ENCODE assay signal across 8 cellular contexts in genomic region chr19:38337360-38337653, GRCh38. TPM values are rescaled to one million over a fixed set of nuclear protein-coding genes. Genes with fewer than 3 reads are reported as not detected.
DNase-seq lines count a peak whose midpoint lies in the region; FAIRE-seq and TF ChIP-seq lines count a peak whose summit lies in the region.

No MANE protein-coding gene starts in this region.

- H3K4me1 ChIP-seq in subcutaneous abdominal adipose tissue (ENCODE audit: control insufficient read depth in 5 of 5, insufficient read depth in 5 of 5, low read length in 5 of 5) = peaks cover 4 to 13% (median 10%) of the 10 kb centered on the region in 5 donors

- no peaks in the 10 kb centered on the region for H3K27me3 ChIP-seq in subcutaneous abdominal adipose tissue (ENCODE audit: control insufficient read depth in 5 of 5, insufficient read depth in 4 of 5, low read length in 5 of 5)

- FAIRE-seq in D721Med (lab: Jason Lieb, UNC) = no peak

- H3K9ac ChIP-seq in subcutaneous abdominal adipose tissue (ENCODE audit: low read length in 5 of 5) = peak overlapping the region in 1 of 5 donors; percentile 65

- no peak for TF ChIP-seq CTCF in D721Med (IDR thresholded peaks at IDR 0.05; ENCODE audit: insufficient read depth, missing control alignments)

- H3K36me3 ChIP-seq in subcutaneous abdominal adipose tissue (ENCODE audit: control insufficient read depth in 5 of 5, insufficient read depth in 5 of 5, low read length in 5 of 5) = peaks cover 0 to 3% (median 0%) of the 10 kb centered on the region in 5 donors

- no peak for DNase-seq in activated CD4-positive, alpha-beta T cell treated with anti-CD3 and anti-CD28 coated beads, Interleukin-2, amount 10 ng/mL, durations not matched to agents 24 days and 14 days
- no peak for DNase-seq in activated CD4-positive, alpha-beta T cell treated with anti-CD3 and anti-CD28 coated beads, Interleukin-2, amount 50 U/mL, for 48 hours
- no peak for DNase-seq in activated T-helper 1 cell treated with anti-CD3 and anti-CD28 coated beads, Interleukin-12 subunit alpha, Interleukin-12 subunit beta, Interleukin-2, Interleukin-4 antibody, amounts not matched to agents 30 ng/mL and 10 ng/mL and 1 ng/mL, durations not matched to agents 14 hours and 24 hours and 36 hours (ENCODE audit: low spot score)
- DNase-seq in activated gamma-delta T cell treated with Interleukin-2 at 50 U/mL for 16 hours (no peak), D721Med (ENCODE audit: insufficient read length, low spot score) (no peak), occipital lobe (lab: John Stamatoyannopoulos, UW) (no peak)

- peaks cover 2% of the 10 kb centered on the region for H3K36me3 Mint-ChIP-seq in activated CD4-positive, alpha-beta T cell treated with anti-CD3 and anti-CD28 coated beads, Interleukin-2, amount 10 ng/mL, durations not matched to agents 24 days and 14 days (ENCODE audit: low read depth)
- no peaks in the 10 kb centered on the region for H3K36me3 Mint-ChIP-seq in activated T-helper 1 cell treated with anti-CD3 and anti-CD28 coated beads, Interleukin-12 subunit alpha, Interleukin-12 subunit beta, Interleukin-2, Interleukin-4 antibody, amounts not matched to agents 30 ng/mL and 10 ng/mL and 1 ng/mL, durations not matched to agents 14 hours and 24 hours and 36 hours (ENCODE audit: low read depth)

- no peaks in the 10 kb centered on the region for H3K27me3 Mint-ChIP-seq in activated CD4-positive, alpha-beta T cell treated with anti-CD3 and anti-CD28 coated beads, Interleukin-2, amount 10 ng/mL, durations not matched to agents 24 days and 14 days
- H3K27me3 Mint-ChIP-seq in activated T-helper 1 cell treated with anti-CD3 and anti-CD28 coated beads, Interleukin-12 subunit alpha, Interleukin-12 subunit beta, Interleukin-2, Interleukin-4 antibody, amounts not matched to agents 30 ng/mL and 10 ng/mL and 1 ng/mL, durations not matched to agents 14 hours and 24 hours and 36 hours (ENCODE audit: insufficient read depth) = no peaks in the 10 kb centered on the region

- H3K4me3 ChIP-seq in iPS-18c (ENCODE audit: insufficient read depth, low read depth, low read length) (peak overlapping the region; percentile 96), subcutaneous abdominal adipose tissue (ENCODE audit: low read depth in 1 of 5, low read length in 5 of 5) (peak overlapping the region; percentile 31 to 89 (median 76))

- peaks cover 14% of the 10 kb centered on the region for H3K4me1 Mint-ChIP-seq in activated CD4-positive, alpha-beta T cell treated with anti-CD3 and anti-CD28 coated beads, Interleukin-2, amount 10 ng/mL, durations not matched to agents 24 days and 14 days
- peaks cover 6% of the 10 kb centered on the region for H3K4me1 Mint-ChIP-seq in activated T-helper 1 cell treated with anti-CD3 and anti-CD28 coated beads, Interleukin-12 subunit alpha, Interleukin-12 subunit beta, Interleukin-2, Interleukin-4 antibody, amounts not matched to agents 30 ng/mL and 10 ng/mL and 1 ng/mL, durations not matched to agents 14 hours and 24 hours and 36 hours (ENCODE audit: low read depth)

- peaks cover 3% of the 10 kb centered on the region for H3K9me3 ChIP-seq in iPS-18c (ENCODE audit: control insufficient read depth, insufficient read depth, low read length)
- H3K9me3 ChIP-seq in subcutaneous abdominal adipose tissue (ENCODE audit: control insufficient read depth in 5 of 5, low read length in 5 of 5) = no peaks in the 10 kb centered on the region

- no peak overlapping the region for H3K27ac ChIP-seq in subcutaneous abdominal adipose tissue (ENCODE audit: low read depth, low read length)

- H3K9me3 Mint-ChIP-seq in activated CD4-positive, alpha-beta T cell treated with anti-CD3 and anti-CD28 coated beads, Interleukin-2, amount 10 ng/mL, durations not matched to agents 24 days and 14 days = no peaks in the 10 kb centered on the region
- no peaks in the 10 kb centered on the region for H3K9me3 Mint-ChIP-seq in activated T-helper 1 cell treated with anti-CD3 and anti-CD28 coated beads, Interleukin-12 subunit alpha, Interleukin-12 subunit beta, Interleukin-2, Interleukin-4 antibody, amounts not matched to agents 30 ng/mL and 10 ng/mL and 1 ng/mL, durations not matched to agents 14 hours and 24 hours and 36 hours

- H3K27ac Mint-ChIP-seq in activated CD4-positive, alpha-beta T cell treated with anti-CD3 and anti-CD28 coated beads, Interleukin-2, amount 10 ng/mL, durations not matched to agents 24 days and 14 days = peak overlapping the region; percentile 100
- H3K27ac Mint-ChIP-seq in activated T-helper 1 cell treated with anti-CD3 and anti-CD28 coated beads, Interleukin-12 subunit alpha, Interleukin-12 subunit beta, Interleukin-2, Interleukin-4 antibody, amounts not matched to agents 30 ng/mL and 10 ng/mL and 1 ng/mL, durations not matched to agents 14 hours and 24 hours and 36 hours = peak overlapping the region; percentile 99

- H3K4me3 Mint-ChIP-seq in activated CD4-positive, alpha-beta T cell treated with anti-CD3 and anti-CD28 coated beads, Interleukin-2, amount 10 ng/mL, durations not matched to agents 24 days and 14 days = peak overlapping the region; percentile 100
- H3K4me3 Mint-ChIP-seq in activated T-helper 1 cell treated with anti-CD3 and anti-CD28 coated beads, Interleukin-12 subunit alpha, Interleukin-12 subunit beta, Interleukin-2, Interleukin-4 antibody, amounts not matched to agents 30 ng/mL and 10 ng/mL and 1 ng/mL, durations not matched to agents 14 hours and 24 hours and 36 hours = peak overlapping the region; percentile 94

- intact Hi-C loops in activated CD4-positive, alpha-beta T cell treated with anti-CD3 and anti-CD28 coated beads, Interleukin-2, amount 10 ng/mL, durations not matched to agents 24 days and 14 days (cut with micrococcal nuclease) = loop anchor here (5.0 kb wide), 1 partner anchor 560 kb away; the partner anchor contains the start of genes NFKBIB and SIRT2
- intact Hi-C loops in activated T-helper 1 cell treated with anti-CD3 and anti-CD28 coated beads, Interleukin-12 subunit alpha, Interleukin-12 subunit beta, Interleukin-2, Interleukin-4 antibody, amounts not matched to agents 30 ng/mL and 10 ng/mL and 1 ng/mL, durations not matched to agents 14 hours and 24 hours and 36 hours (cut with micrococcal nuclease) = loop anchor here (2.0 to 10.0 kb wide), 4 partner anchors 65 to 965 kb away; partner anchors contain the start of genes FAM98C, ZNF527, ZNF569 and ZNF570

RNA-seq across cellular contexts. Expression of gene CATSPERG, which starts 1.7 kb away (rescaled TPM):
- 3.4 and 3.7 TPM in 2 replicates for total RNA-seq in activated CD4-positive, alpha-beta T cell treated with anti-CD3 and anti-CD28 coated beads, Interleukin-2, amount 10 ng/mL, durations not matched to agents 24 days and 14 days
- total RNA-seq in activated T-helper 1 cell treated with anti-CD3 and anti-CD28 coated beads, Interleukin-12 subunit alpha, Interleukin-12 subunit beta, Interleukin-2, Interleukin-4 antibody, amounts not matched to agents 30 ng/mL and 10 ng/mL and 1 ng/mL, durations not matched to agents 14 hours and 24 hours and 36 hours = 3.0 and 4.8 TPM in 2 replicates
- total RNA-seq in occipital lobe = 10.5 TPM

RNA-seq across cellular contexts. Expression of gene KCNK6, which starts 17.7 kb away (rescaled TPM):
- 18.7 and 20.1 TPM in 2 replicates for total RNA-seq in activated CD4-positive, alpha-beta T cell treated with anti-CD3 and anti-CD28 coated beads, Interleukin-2, amount 10 ng/mL, durations not matched to agents 24 days and 14 days
- total RNA-seq in activated T-helper 1 cell treated with anti-CD3 and anti-CD28 coated beads, Interleukin-12 subunit alpha, Interleukin-12 subunit beta, Interleukin-2, Interleukin-4 antibody, amounts not matched to agents 30 ng/mL and 10 ng/mL and 1 ng/mL, durations not matched to agents 14 hours and 24 hours and 36 hours = 21.1 and 22.1 TPM in 2 replicates
- total RNA-seq in occipital lobe = 0.31 TPM

RNA-seq across cellular contexts. Expression of gene YIF1B, which starts 21.6 kb away (rescaled TPM):
- total RNA-seq in activated CD4-positive, alpha-beta T cell treated with anti-CD3 and anti-CD28 coated beads, Interleukin-2, amount 10 ng/mL, durations not matched to agents 24 days and 14 days = 83.4 and 84.7 TPM in 2 replicates
- total RNA-seq in activated T-helper 1 cell treated with anti-CD3 and anti-CD28 coated beads, Interleukin-12 subunit alpha, Interleukin-12 subunit beta, Interleukin-2, Interleukin-4 antibody, amounts not matched to agents 30 ng/mL and 10 ng/mL and 1 ng/mL, durations not matched to agents 14 hours and 24 hours and 36 hours = 89.8 and 96.0 TPM in 2 replicates
- 41.8 TPM for total RNA-seq in occipital lobe

RNA-seq across cellular contexts. Expression of gene C19orf33, which starts 33.3 kb away (rescaled TPM):
- total RNA-seq in activated CD4-positive, alpha-beta T cell treated with anti-CD3 and anti-CD28 coated beads, Interleukin-2, amount 10 ng/mL, durations not matched to agents 24 days and 14 days = 0.52 TPM in 1 of 2 replicates, not detected in the other
- total RNA-seq in activated T-helper 1 cell treated with anti-CD3 and anti-CD28 coated beads, Interleukin-12 subunit alpha, Interleukin-12 subunit beta, Interleukin-2, Interleukin-4 antibody, amounts not matched to agents 30 ng/mL and 10 ng/mL and 1 ng/mL, durations not matched to agents 14 hours and 24 hours and 36 hours = 0.71 TPM in 1 of 2 replicates, not detected in the other
- total RNA-seq in occipital lobe = not detected

RNA-seq across cellular contexts. Expression of gene PSMD8, which starts 37.1 kb away (rescaled TPM):
- 314 and 315 TPM in 2 replicates for total RNA-seq in activated CD4-positive, alpha-beta T cell treated with anti-CD3 and anti-CD28 coated beads, Interleukin-2, amount 10 ng/mL, durations not matched to agents 24 days and 14 days
- total RNA-seq in activated T-helper 1 cell treated with anti-CD3 and anti-CD28 coated beads, Interleukin-12 subunit alpha, Interleukin-12 subunit beta, Interleukin-2, Interleukin-4 antibody, amounts not matched to agents 30 ng/mL and 10 ng/mL and 1 ng/mL, durations not matched to agents 14 hours and 24 hours and 36 hours = 292 and 298 TPM in 2 replicates
- total RNA-seq in occipital lobe = 102 TPM

Comparison
In these comparisons a context has a peak if more than half of its experiments do, and no peak if none do; other contexts are left out.
1. RNA of gene KCNK6, which starts 17.7 kb away (total RNA-seq): 21.1 to 22.1 TPM in activated T-helper 1 cell treated with anti-CD3 and anti-CD28 coated beads, Interleukin-12 subunit alpha, Interleukin-12 subunit beta, Interleukin-2, Interleukin-4 antibody, amounts not matched to agents 30 ng/mL and 10 ng/mL and 1 ng/mL, durations not matched to agents 14 hours and 24 hours and 36 hours and 18.7 to 20.1 TPM in activated CD4-positive, alpha-beta T cell treated with anti-CD3 and anti-CD28 coated beads, Interleukin-2, amount 10 ng/mL, durations not matched to agents 24 days and 14 days; 0.31 TPM in occipital lobe (single experiment); every median in the first group is over 10 times any median in the second.